ENCODE assay signal across 9 cellular contexts in genomic region chr5:44774279-44774880, GRCh38. TPM values are rescaled to one million over a fixed set of nuclear protein-coding genes. Genes with fewer than 3 reads are reported as not detected.
A peak's percentile ranks its signal among the peaks of the same experiment; 100 is the strongest.
DNase-seq lines count a peak whose midpoint lies in the region; ATAC-seq, FAIRE-seq and TF ChIP-seq lines count a peak whose summit lies in the region.
"Had no signal": no experiment of that assay in that cellular context is flagged by ENCODE, and none has a peak within 500 bp of the region (broad histone marks: within the 10 kb centered on the region; RNA-seq: fewer than 3 reads in every experiment).

No MANE protein-coding gene starts in this region.

- H3K9ac ChIP-seq in endothelial cell of umbilical vein (replicated peaks; ENCODE audit: extremely low read depth, insufficient read depth, low read length): no peak overlapping the region

- H3K36me3 ChIP-seq in OCI-LY7 (ENCODE audit: insufficient read depth, low read length): no peaks in the 10 kb centered on the region
- H3K36me3 ChIP-seq in endothelial cell of umbilical vein (ENCODE audit: control insufficient read depth in 2 of 2, extremely low read depth in 1 of 2, insufficient read depth in 2 of 2, low read length in 2 of 2): no peaks in the 10 kb centered on the region
- no peaks in the 10 kb centered on the region for H3K36me3 ChIP-seq in osteoblast (ENCODE audit: insufficient read depth, low read length)

- peak; percentile 62 for ATAC-seq in GM18519 (IDR thresholded peaks at IDR 0.05; ENCODE audit: low FRiP score, unreplicated experiment)
- no peak for ATAC-seq in GM21576 (IDR thresholded peaks at IDR 0.05; ENCODE audit: unreplicated experiment)

- no peak overlapping the region for H3K4me2 ChIP-seq in OCI-LY7 (ENCODE audit: low read length)
- no peak overlapping the region for H3K4me2 ChIP-seq in endothelial cell of umbilical vein (ENCODE audit: insufficient read depth, low read length)
- H3K4me2 ChIP-seq in osteoblast (ENCODE audit: insufficient read depth, low read length): peak overlapping the region; percentile 40

- BruUV-seq in OCI-LY7 (replicated peaks; lab: Mats Ljungman, UMichigan): no TSS peak
- no TSS peak for BruUV-seq in endothelial cell of umbilical vein (replicated peaks; lab: Mats Ljungman, UMichigan)

- H3K9me3 ChIP-seq in OCI-LY7 (ENCODE audit: low read length) (no peaks in the 10 kb centered on the region), endothelial cell of umbilical vein (replicated peaks; ENCODE audit: control insufficient read depth, insufficient read depth, low read length) (no peaks in the 10 kb centered on the region), osteoblast (ENCODE audit: low read depth, low read length) (no peaks in the 10 kb centered on the region)

- no peaks in the 10 kb centered on the region for H4K20me1 ChIP-seq in OCI-LY7 (ENCODE audit: insufficient read depth, low read length)
- H4K20me1 ChIP-seq in endothelial cell of umbilical vein (replicated peaks; ENCODE audit: control insufficient read depth, extremely low read depth, insufficient read depth, low read length): no peaks in the 10 kb centered on the region
- no peaks in the 10 kb centered on the region for H4K20me1 ChIP-seq in osteoblast (ENCODE audit: insufficient read depth, low read length)

- H3K9me2 ChIP-seq in OCI-LY7 (ENCODE audit: insufficient read depth, low read length): no peaks in the 10 kb centered on the region

- intact Hi-C loops in OCI-LY7 (cut with micrococcal nuclease; ENCODE audit: unreplicated experiment): loop anchor here (2.0 to 10.0 kb wide), 2 partner anchors 238 to 1040 kb away; no protein-coding TSS in a partner anchor
- intact Hi-C loops in endothelial cell of umbilical vein (cut with micrococcal nuclease): loop anchor here (1.0 to 10.0 kb wide), 5 partner anchors 238 to 1140 kb away; no protein-coding TSS in a partner anchor

- H2AFZ ChIP-seq in OCI-LY7 (ENCODE audit: low read length): no peak overlapping the region
- H2AFZ ChIP-seq in endothelial cell of umbilical vein (ENCODE audit: low read depth, low read length): no peak overlapping the region
- no peak overlapping the region for H2AFZ ChIP-seq in osteoblast (ENCODE audit: low read length)

- DNase-seq in AG20443 (ENCODE audit: low spot score): peak; percentile 66
- DNase-seq in HS-5 (ENCODE audit: low read depth): peak; percentile 39
- peak; percentile 42 for DNase-seq in OCI-LY7 (ENCODE audit: low spot score)
- peak; percentile 48 for DNase-seq in endothelial cell of umbilical vein (ENCODE audit: low read depth, low spot score)
- peak; percentile 64 for DNase-seq in osteoblast (ENCODE audit: insufficient read length, low spot score, missing footprints)
- DNase-seq in activated gamma-delta T cell (lab: John Stamatoyannopoulos, UW): no peak

- peak; percentile 83 for TF ChIP-seq CTCF in OCI-LY7 (conservative IDR thresholded peaks at IDR 0.05; ENCODE audit: low read length)
- TF ChIP-seq CTCF in endothelial cell of umbilical vein (IDR thresholded peaks at IDR 0.05; ENCODE audit: extremely low read depth in 1 of 2, insufficient read depth in 1 of 2, low read depth in 1 of 2, low read length in 2 of 2): peak in 1 of 2 donors; percentile 21
- peak; percentile 54 for TF ChIP-seq CTCF in osteoblast (IDR thresholded peaks at IDR 0.05; ENCODE audit: extremely low read depth, low read depth, low read length)

- H3K27me3 ChIP-seq in endothelial cell of umbilical vein (ENCODE audit: control insufficient read depth in 2 of 2, insufficient read depth in 2 of 2, low read length in 2 of 2) (no peaks in the 10 kb centered on the region), osteoblast (ENCODE audit: insufficient read depth, low read length) (no peaks in the 10 kb centered on the region)

- H3K4me1 ChIP-seq in OCI-LY7 (ENCODE audit: insufficient read depth, low read length, poor library complexity, severe bottlenecking) (no peaks in the 10 kb centered on the region), endothelial cell of umbilical vein (ENCODE audit: control insufficient read depth, extremely low read depth, insufficient read depth, low read length) (no peaks in the 10 kb centered on the region), osteoblast (ENCODE audit: insufficient read depth, low read length) (peaks cover 13% of the 10 kb centered on the region)

- no peaks in the 10 kb centered on the region for H3K9me1 ChIP-seq in endothelial cell of umbilical vein (replicated peaks; ENCODE audit: control insufficient read depth, extremely low read depth, insufficient read depth, low read length)

- H3K27ac ChIP-seq in OCI-LY7 (ENCODE audit: low read depth, low read length, poor library complexity, severe bottlenecking) (no peak overlapping the region), endothelial cell of umbilical vein (ENCODE audit: insufficient read depth, low read depth, low read length) (no peak overlapping the region), osteoblast (ENCODE audit: low read depth, low read length) (no peak overlapping the region)
- H3K27ac ChIP-seq: HL-60 had no signal

- POLR2A ChIA-PET in OCI-LY7 (lab: Charles Lee): no interaction called here
- POLR2A ChIA-PET in endothelial cell of umbilical vein (lab: Charles Lee): no interaction called here

- no peak for FAIRE-seq in endothelial cell of umbilical vein (lab: Jason Lieb, UNC)

- dilution Hi-C loops in endothelial cell of umbilical vein (cut with MboI; ENCODE audit: extremely low pct_ligation_motif_present, low sequenced_read_pairs): no loop called here

- H3K4me3 ChIP-seq in OCI-LY7 (ENCODE audit: low read depth, low read length, poor library complexity, severe bottlenecking) (no peak overlapping the region), endothelial cell of umbilical vein (replicated peaks in 1 of 3; ENCODE audit: insufficient read depth in 1 of 3, low read depth in 1 of 3, low read length in 3 of 3) (no peak overlapping the region), osteoblast (ENCODE audit: insufficient read depth, low read length) (no peak overlapping the region)

- CTCF ChIA-PET in OCI-LY7 (lab: Charles Lee; ENCODE audit: unreplicated experiment) (no interaction called here), endothelial cell of umbilical vein (lab: Charles Lee) (interaction anchor here (0.6 to 2.3 kb wide), 13 partner anchors 8 to 1143 kb away, joined by 3 to 45 read pairs (median 4); no protein-coding TSS in a partner anchor)

- no peaks in the 10 kb centered on the region for H3K79me2 ChIP-seq in OCI-LY7 (ENCODE audit: insufficient read depth, low read depth, low read length)
- H3K79me2 ChIP-seq in endothelial cell of umbilical vein (ENCODE audit: control insufficient read depth, insufficient read depth, low read length): no peaks in the 10 kb centered on the region
- H3K79me2 ChIP-seq in osteoblast (ENCODE audit: insufficient read depth, low read length): no peaks in the 10 kb centered on the region

- no peak for TF ChIP-seq POLR2A in endothelial cell of umbilical vein (IDR thresholded peaks at IDR 0.05; ENCODE audit: low read depth, low read length)

TF ChIP-seq in endothelial cell of umbilical vein, 7 proteins besides CTCF, POLR2A, EP300 and RAD21:
- no peak for TF ChIP-seq MYC (IDR thresholded peaks at IDR 0.05; ENCODE audit: low read depth, low read length)
- TF ChIP-seq MAX (IDR thresholded peaks at IDR 0.05; ENCODE audit: insufficient read depth, insufficient read length): no peak
- no peak for TF ChIP-seq GATA2 (IDR thresholded peaks at IDR 0.05; ENCODE audit: insufficient read depth, insufficient read length, low read depth, low read length)
- TF ChIP-seq EZH2 (IDR thresholded peaks at IDR 0.05; ENCODE audit: borderline replicate concordance, low read depth, low read length, severe bottlenecking): no peak
- TF ChIP-seq FOS (IDR thresholded peaks at IDR 0.05; ENCODE audit: borderline replicate concordance, insufficient read depth, low read length): no peak
- TF ChIP-seq JUN (IDR thresholded peaks at IDR 0.05; ENCODE audit: borderline replicate concordance, insufficient read depth, insufficient read length, low read depth): no peak
- no peak for TF ChIP-seq POLR2AphosphoS5 (IDR thresholded peaks at IDR 0.05; ENCODE audit: insufficient read depth, low read depth, low read length)

RNA-seq across cellular contexts. Expression of gene MRPS30, which starts 34.4 kb away (rescaled TPM):
- total RNA-seq in OCI-LY7 (2014; rRNA removed; shearing (Covaris generic)): 61.5 and 85.8 TPM in 2 replicates
- total RNA-seq in OCI-LY7 (2022) (63.0 and 64.3 TPM in 2 replicates), endothelial cell of umbilical vein (32.5 and 33.8 TPM in 2 replicates), osteoblast (69.1 and 69.2 TPM in 2 replicates)
- 34.6 and 37.3 TPM in 2 replicates for polyA plus RNA-seq in endothelial cell of umbilical vein
- 22.1 and 24.0 TPM in 2 replicates for polyA plus RNA-seq in endothelial cell of umbilical vein (2011; cell fraction: cytosol; rRNA removed)
- polyA plus RNA-seq in endothelial cell of umbilical vein (2011; cell fraction: nucleus; rRNA removed): 16.1 and 19.0 TPM in 2 replicates
- polyA plus RNA-seq in endothelial cell of umbilical vein (2012): 20.9 and 26.2 TPM in 2 replicates
- polyA minus RNA-seq in endothelial cell of umbilical vein: 29.4 and 37.0 TPM in 2 replicates
- 270 TPM for polyA minus RNA-seq in endothelial cell of umbilical vein (2011; cell fraction: cytosol; rRNA and poly(A)+ RNA removed)
- polyA minus RNA-seq in endothelial cell of umbilical vein (2011; cell fraction: nucleus; rRNA and poly(A)+ RNA removed): 30.0 and 36.6 TPM in 2 replicates
